In the genomic region with DNA sequence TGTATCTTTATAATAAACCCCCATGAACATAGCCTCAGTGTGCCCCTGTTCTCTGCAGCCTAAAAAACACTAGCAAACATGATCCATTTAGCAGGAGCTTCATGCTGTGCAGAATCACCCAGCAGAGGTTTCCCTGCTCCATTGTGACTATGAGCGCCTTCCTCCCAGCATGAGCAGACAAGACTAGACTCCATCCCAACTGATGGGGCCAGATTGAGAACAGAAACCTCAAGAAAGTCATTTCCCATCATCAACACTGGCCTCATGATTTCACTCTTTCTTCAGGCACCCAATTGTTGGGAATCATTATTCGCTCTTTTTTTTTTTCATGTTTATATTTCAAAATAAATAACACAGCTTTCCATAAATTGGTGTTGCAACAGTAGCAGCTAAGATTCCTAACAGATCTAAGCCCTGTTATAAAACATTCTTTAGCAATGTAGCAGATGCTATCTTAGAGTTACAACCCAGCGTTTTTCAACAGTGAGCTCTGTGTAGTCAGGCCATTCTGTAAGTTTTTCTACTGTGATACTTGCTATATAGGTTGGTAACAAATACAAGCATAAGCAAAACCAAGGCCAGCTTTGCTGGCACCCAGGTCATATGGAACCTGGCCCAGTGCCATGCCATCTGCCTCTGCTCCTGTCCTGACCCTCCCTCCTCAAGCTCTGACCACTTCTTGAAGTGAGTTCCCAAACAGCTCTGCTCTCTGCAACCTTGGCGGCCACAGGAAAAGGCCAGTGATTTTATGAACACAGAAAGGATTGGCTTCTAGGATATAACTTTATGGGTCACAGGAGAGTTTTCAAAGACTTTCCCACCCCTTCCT, we compare ENCODE assay signal across 15 cellular contexts. TPM values are rescaled to one million over a fixed set of nuclear protein-coding genes. Genes with fewer than 3 reads are reported as not detected.
DNase-seq lines count a peak whose midpoint lies in the region; ATAC-seq, FAIRE-seq and TF ChIP-seq lines count a peak whose summit lies in the region.
"Had no signal": no experiment of that assay in that cellular context is flagged by ENCODE, and none has a peak within 500 bp of the region (broad histone marks: within the 10 kb centered on the region; RNA-seq: fewer than 3 reads in every experiment).

No MANE protein-coding gene starts in this region.

- intact Hi-C loops in right cardiac atrium (cut with DNase I): no loop called here
- intact Hi-C loops in heart right ventricle (cut with DNase I): loop anchor here in 1 of 10 donors (5.0 kb wide), 1 partner anchor 42 kb away; no protein-coding TSS in a partner anchor
- intact Hi-C loops in uterus (cut with DNase I; ENCODE audit: low total_unique reads): no loop called here

- ATAC-seq in right cardiac atrium (no peak), heart right ventricle (no peak), memory B cell (ENCODE audit: low read depth) (no peak), HG03432 (IDR thresholded peaks at IDR 0.05; ENCODE audit: unreplicated experiment) (no peak)
- ATAC-seq: activated CD4-positive, CD25-positive, alpha-beta regulatory T cell treated with anti-CD3 and anti-CD28 coated beads, Interleukin-2, amount 50 U/mL, for 24 hours had no signal

- TF ChIP-seq CTCF in heart right ventricle (IDR thresholded peaks at IDR 0.05) (no peak), astrocyte of the spinal cord (IDR thresholded peaks at IDR 0.05; ENCODE audit: low read depth, low read length) (no peak), uterus (IDR thresholded peaks at IDR 0.05) (no peak)

- no peaks in the 10 kb centered on the region for H3K9me3 ChIP-seq in right cardiac atrium (ENCODE audit: control insufficient read depth, low read length)
- no peaks in the 10 kb centered on the region for H3K9me3 ChIP-seq in heart right ventricle
- no peaks in the 10 kb centered on the region for H3K9me3 ChIP-seq in uterus

- H3K36me3 ChIP-seq in heart right ventricle (peaks cover 0 to 28% (median 0%) of the 10 kb centered on the region in 9 donors), uterus (no peaks in the 10 kb centered on the region), H7 (replicated peaks; ENCODE audit: control insufficient read depth, insufficient read depth, low read length) (no peaks in the 10 kb centered on the region)

- H3K4me1 Mint-ChIP-seq in memory B cell: peaks cover 51% of the 10 kb centered on the region

- H3K4me3 Mint-ChIP-seq in memory B cell: no peak overlapping the region
- H3K4me3 Mint-ChIP-seq: activated naive CD4-positive, alpha-beta T cell treated with anti-CD3 and anti-CD28 coated beads for 36 hours; CD4-positive, alpha-beta memory T cell; neural crest cell had no signal

- H3K9me3 Mint-ChIP-seq in memory B cell: no peaks in the 10 kb centered on the region
- H3K9me3 Mint-ChIP-seq: activated naive CD4-positive, alpha-beta T cell treated with anti-CD3 and anti-CD28 coated beads for 36 hours; CD4-positive, alpha-beta memory T cell; neural crest cell had no signal

- H3K4me3 ChIP-seq in right cardiac atrium (ENCODE audit: low read length): no peak overlapping the region
- H3K4me3 ChIP-seq in heart right ventricle: no peak overlapping the region
- no peak overlapping the region for H3K4me3 ChIP-seq in astrocyte of the spinal cord (ENCODE audit: low read depth, low read length)
- no peak overlapping the region for H3K4me3 ChIP-seq in uterus
- no peak overlapping the region for H3K4me3 ChIP-seq in H7 (ENCODE audit: insufficient read depth, low read depth, low read length)
- H3K4me3 ChIP-seq: coronary artery had no signal

- H3K4me1 ChIP-seq in right cardiac atrium (ENCODE audit: control insufficient read depth, insufficient read depth, low read length): peaks cover 31% of the 10 kb centered on the region
- peaks cover 26 to 100% (median 65%) of the 10 kb centered on the region in 9 donors for H3K4me1 ChIP-seq in heart right ventricle
- H3K4me1 ChIP-seq in uterus: peaks cover 13 to 27% of the 10 kb centered on the region in 2 donors

- no peaks in the 10 kb centered on the region for H3K27me3 Mint-ChIP-seq in memory B cell
- H3K27me3 Mint-ChIP-seq: CD4-positive, alpha-beta memory T cell had no signal

- DNase-seq in right cardiac atrium (peak in 1 of 3 donors; percentile 51), heart right ventricle (no peak), astrocyte of the spinal cord (ENCODE audit: low read depth, low spot score) (peak; percentile 35), memory B cell (ENCODE audit: low spot score in 2 of 2) (no peak), uterus (peak in 1 of 2 donors; percentile 29), H7 (no peak), frontal cortex (ENCODE audit: low spot score in 2 of 2) (no peak)
- DNase-seq: activated naive CD4-positive, alpha-beta T cell treated with anti-CD3 and anti-CD28 coated beads for 36 hours; CD4-positive, alpha-beta memory T cell; NCI-H2081 treated with DMSO at 0.1 percent for 48 hours; stimulated activated CD4-positive, alpha-beta T cell treated with anti-CD3 and anti-CD28 coated beads, Interleukin-4, amount 100 ng/mL, for 1 hour had no signal

- H3K27ac Mint-ChIP-seq in memory B cell: peak overlapping the region; percentile 82
- H3K27ac Mint-ChIP-seq: activated naive CD4-positive, alpha-beta T cell treated with anti-CD3 and anti-CD28 coated beads for 36 hours had no signal

- TF ChIP-seq POLR2A in uterus (IDR thresholded peaks at IDR 0.05): no peak

- 87% methylated on average over 4 of the region's 4 CpGs for WGBS in right cardiac atrium
- 84 to 89% methylated on average over 4 of the region's 4 CpGs for WGBS in heart right ventricle, 2 donors

- H3K27me3 ChIP-seq in right cardiac atrium (ENCODE audit: control insufficient read depth, insufficient read depth): no peaks in the 10 kb centered on the region
- H3K27me3 ChIP-seq in heart right ventricle: no peaks in the 10 kb centered on the region
- no peaks in the 10 kb centered on the region for H3K27me3 ChIP-seq in uterus
- no peaks in the 10 kb centered on the region for H3K27me3 ChIP-seq in H7 (ENCODE audit: control insufficient read depth, insufficient read depth, low read length)

- H3K27ac ChIP-seq in right cardiac atrium (ENCODE audit: low read length) (peak overlapping the region; percentile 75), heart right ventricle (peak overlapping the region in 5 of 10 donors; percentile 1 to 74 (median 16)), uterus (peak overlapping the region; percentile 55 to 72)

- no peak for FAIRE-seq in frontal cortex (lab: Jason Lieb, UNC)

- in situ Hi-C loops in astrocyte of the spinal cord (cut with HindIII; ENCODE audit: low sequenced_read_pairs): no loop called here

- peaks cover 8% of the 10 kb centered on the region for H3K36me3 Mint-ChIP-seq in memory B cell

RNA-seq across cellular contexts. Expression of a gene that starts 13.0 kb away (rescaled TPM):
- total RNA-seq in right cardiac atrium (10 to 100 TPM; 11.5 to 15.5 (median 12.2) TPM), heart right ventricle (10 to 100 TPM in 3 of 10 donors, 1 to 10 TPM in 7; 6.3 to 19.1 (median 8.6) TPM), uterus (10 to 100 TPM in 3 of 4 donors, 1 to 10 TPM in 1; 9.2 to 22.1 (median 12.7) TPM), frontal cortex (0.82 TPM)
- polyA plus RNA-seq in right cardiac atrium (8.6 TPM), heart right ventricle (10 to 100 TPM in 1 of 2 donors, 1 to 10 TPM in 1; 7.6 to 18.4 TPM)
- total RNA-seq in H7 (2014; rRNA removed; shearing (Covaris generic)): 11.9 and 13.5 TPM in 2 replicates

RNA-seq across cellular contexts. Expression of a gene that starts 39.1 kb away (rescaled TPM):
- 10 to 100 TPM; 21.2 to 25.1 (median 22.2) TPM for total RNA-seq in right cardiac atrium
- polyA plus RNA-seq in right cardiac atrium: 41.0 TPM
- total RNA-seq in heart right ventricle: 10 to 100 TPM; 13.8 to 29.3 (median 18.3) TPM
- 10 to 100 TPM; 31.7 to 54.2 TPM for polyA plus RNA-seq in heart right ventricle
- 10 to 100 TPM in 3 of 4 donors, 1 to 10 TPM in 1; 4.9 to 35.9 (median 21.3) TPM for total RNA-seq in uterus
- total RNA-seq in H7 (2014; rRNA removed; shearing (Covaris generic)): 69.3 and 99.4 TPM in 2 replicates
- 23.2 TPM for total RNA-seq in frontal cortex
